Comparison of ENCODE assay signal across 15 cellular contexts in genomic region chr17:43431741-43432523, GRCh38. TPM values are rescaled to one million over a fixed set of nuclear protein-coding genes. Genes with fewer than 3 reads are reported as not detected.
DNase-seq lines count a peak whose midpoint lies in the region; ATAC-seq and TF ChIP-seq lines count a peak whose summit lies in the region.
"Had no signal": no experiment of that assay in that cellular context is flagged by ENCODE, and none has a peak within 500 bp of the region (broad histone marks: within the 10 kb centered on the region; RNA-seq: fewer than 3 reads in every experiment).

No MANE protein-coding gene starts in this region.

- no peaks in the 10 kb centered on the region for H3K36me3 Mint-ChIP-seq in progenitor cell of endocrine pancreas (ENCODE audit: insufficient read depth)

- H2BK15ac ChIP-seq in mesendoderm (replicated peaks; ENCODE audit: low read depth), result no peak overlapping the region

- ATAC-seq in HG02970 (IDR thresholded peaks at IDR 0.05; ENCODE audit: low FRiP score, unreplicated experiment) (no peak), GM18858 (IDR thresholded peaks at IDR 0.05; ENCODE audit: unreplicated experiment) (no peak), HG03354 (IDR thresholded peaks at IDR 0.05; ENCODE audit: poor library complexity, severe bottlenecking, unreplicated experiment) (no peak)

- DNase-seq in AG10803 (ENCODE audit: low read depth), result peak; percentile 49
- peak; percentile 95 for DNase-seq in NCI-H1436 (lab: John Stamatoyannopoulos, UW)
- DNase-seq in choroid plexus epithelial cell (ENCODE audit: low read depth), result peak; percentile 26
- DNase-seq in mesendoderm, result no peak
- DNase-seq in progenitor cell of endocrine pancreas (ENCODE audit: low spot score, unreplicated experiment), result no peak
- DNase-seq: activated naive CD4-positive, alpha-beta T cell; effector CD4-positive, alpha-beta T cell; NCI-H2107; SK-N-SH had no signal

- TF ChIP-seq CTCF in AG10803 (conservative IDR thresholded peaks at IDR 0.05; ENCODE audit: low read length) (no peak), choroid plexus epithelial cell (conservative IDR thresholded peaks at IDR 0.05; ENCODE audit: low read depth, low read length) (no peak), progenitor cell of endocrine pancreas (IDR thresholded peaks at IDR 0.05; ENCODE audit: unreplicated experiment) (no peak)

- peaks cover 5% of the 10 kb centered on the region for H3K27me3 Mint-ChIP-seq in progenitor cell of endocrine pancreas

- no peaks in the 10 kb centered on the region for H3K79me1 ChIP-seq in mesendoderm (ENCODE audit: low read length)

- H4K5ac ChIP-seq in mesendoderm (ENCODE audit: low read length), result no peak overlapping the region

- WGBS in mesendoderm (ENCODE audit: extremely low coverage, insufficient coverage, low lambda C conversion rate), result no CpG with 5 or more reads among the region's 9 CpGs

- H3K9me3 Mint-ChIP-seq in progenitor cell of endocrine pancreas (ENCODE audit: low read depth), result no peaks in the 10 kb centered on the region

- no peak overlapping the region for H3K4me3 Mint-ChIP-seq in progenitor cell of endocrine pancreas (ENCODE audit: low read depth)

- H3K79me2 ChIP-seq in mesendoderm (ENCODE audit: control insufficient read depth, insufficient read depth, low read length), result no peaks in the 10 kb centered on the region

- peaks cover 1% of the 10 kb centered on the region for H3K4me1 Mint-ChIP-seq in progenitor cell of endocrine pancreas (ENCODE audit: low read depth)

- no peak overlapping the region for H3K23ac ChIP-seq in mesendoderm (ENCODE audit: low read length)

- no peak overlapping the region for H3K18ac ChIP-seq in mesendoderm (ENCODE audit: low read length)

- H3K4me3 ChIP-seq in AG10803 (ENCODE audit: low read length) (no peak overlapping the region), choroid plexus epithelial cell (ENCODE audit: low read depth, low read length) (no peak overlapping the region), mesendoderm (ENCODE audit: low read length) (no peak overlapping the region)
- H3K4me3 ChIP-seq: tibial nerve had no signal

- H2BK5ac ChIP-seq in mesendoderm (ENCODE audit: low read length), result peak overlapping the region; percentile 7

- no peak overlapping the region for H2AK5ac ChIP-seq in mesendoderm (ENCODE audit: low read length)

- no peak overlapping the region for H3K56ac ChIP-seq in mesendoderm (ENCODE audit: low read length)

- no peak overlapping the region for H2BK120ac ChIP-seq in mesendoderm (ENCODE audit: low read depth, low read length)

- H4K8ac ChIP-seq in mesendoderm (ENCODE audit: low read depth, low read length), result no peak overlapping the region

- no peak overlapping the region for H3K9ac ChIP-seq in mesendoderm (ENCODE audit: low read length)
- H3K9ac ChIP-seq: SK-N-SH had no signal

- H3K4me2 ChIP-seq in mesendoderm (ENCODE audit: low read length), result no peak overlapping the region
- H3K4me2 ChIP-seq: SK-N-SH had no signal

- no peaks in the 10 kb centered on the region for H3K36me3 ChIP-seq in mesendoderm (ENCODE audit: control insufficient read depth, insufficient read depth, low read length)
- H3K36me3 ChIP-seq: neutrophil, tibial nerve had no signal

- no peaks in the 10 kb centered on the region for H3K27me3 ChIP-seq in mesendoderm (ENCODE audit: insufficient read depth, low read length, poor library complexity)
- H3K27me3 ChIP-seq: tibial nerve had no signal

- no peak overlapping the region for H3K27ac ChIP-seq in mesendoderm (ENCODE audit: low read depth, low read length)
- H3K27ac ChIP-seq: HL-60, neutrophil had no signal

- no peak overlapping the region for H3K27ac Mint-ChIP-seq in progenitor cell of endocrine pancreas

- peaks cover 5% of the 10 kb centered on the region for H3K4me1 ChIP-seq in mesendoderm (ENCODE audit: control insufficient read depth, low read depth, low read length)

- no peak overlapping the region for H3K4ac ChIP-seq in mesendoderm (ENCODE audit: low read depth, low read length)

RNA-seq across cellular contexts. Expression of gene ARL4D, which starts 33.1 kb away (rescaled TPM):
- 12.7 TPM for polyA plus RNA-seq in mesendoderm (2013, experiment 1 of 2)
- 11.4 TPM for polyA plus RNA-seq in mesendoderm (2013, experiment 2 of 2)
- total RNA-seq in progenitor cell of endocrine pancreas, result 4.9 and 5.9 TPM in 2 replicates

RNA-seq across cellular contexts. Expression of gene DHX8, which starts 51.8 kb away (rescaled TPM):
- polyA plus RNA-seq in mesendoderm (2013, experiment 1 of 2), result 39.5 TPM
- polyA plus RNA-seq in mesendoderm (2013, experiment 2 of 2), result 40.3 TPM
- 55.2 and 60.6 TPM in 2 replicates for total RNA-seq in progenitor cell of endocrine pancreas

Comparison
In these comparisons a context has a peak if more than half of its experiments do, and no peak if none do; other contexts are left out.
1. DNase-seq: peak in AG10803 (single experiment), NCI-H1436 (single experiment) and choroid plexus epithelial cell (single experiment); none in mesendoderm (single experiment) and progenitor cell of endocrine pancreas (single experiment).